8 cellular contexts compared by ENCODE assay signal in the genomic region with DNA sequence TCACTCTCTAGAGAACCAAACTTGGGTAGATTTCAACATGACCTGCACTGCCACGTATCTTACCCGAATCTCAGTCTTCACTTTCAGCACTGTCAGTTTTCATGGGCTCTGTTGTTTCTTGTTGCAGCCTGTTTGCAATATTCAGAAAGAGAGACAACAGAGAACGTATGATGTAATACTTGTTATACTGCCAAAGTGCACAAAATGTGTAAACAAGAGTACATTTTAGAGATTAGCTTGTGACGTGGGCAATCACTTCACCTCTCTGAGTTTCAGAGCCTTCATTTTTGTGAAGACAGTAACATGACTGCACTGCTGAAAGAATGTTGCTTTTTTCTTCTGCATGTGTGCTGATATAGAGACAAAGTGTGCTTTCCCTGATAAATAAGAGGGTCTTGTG. TPM values are rescaled to one million over a fixed set of nuclear protein-coding genes. Genes with fewer than 3 reads are reported as not detected.
DNase-seq lines count a peak whose midpoint lies in the region; ATAC-seq and TF ChIP-seq lines count a peak whose summit lies in the region.
"Not testable (repeated sequence)": the region's sequence is repeated elsewhere in the genome, so short reads cannot be mapped to it uniquely, and the experiment has no call there.

No MANE protein-coding gene starts in this region.

- TF ChIP-seq EP300 in upper lobe of left lung (IDR thresholded peaks at IDR 0.05): not testable (repeated sequence)

- not testable (repeated sequence) for H2AFZ ChIP-seq in IMR-90 (replicated peaks; ENCODE audit: low read length, poor library complexity)

- H3K27me3 ChIP-seq in IMR-90 (ENCODE audit: control insufficient read depth, insufficient read depth, low read length); RWPE2 (ENCODE audit: insufficient read depth, poor library complexity, severe bottlenecking); left lung; upper lobe of left lung: not testable (repeated sequence)

- in situ Hi-C loops in IMR-90 (cut with MboI; ENCODE audit: low sequenced_read_pairs): not testable (repeated sequence)

- H2AK5ac ChIP-seq in IMR-90 (ENCODE audit: low read depth, low read length): not testable (repeated sequence)

- whole genome bisulfite sequencing in IMR-90 (ENCODE audit: extremely low coverage in 2 of 2, insufficient read length in 1 of 2), 2 experiments: 0% methylated on average over 1 of the region's 4 CpGs; no CpG with 5 or more reads in 1 of the 2 experiments
- 62 to 64% methylated on average over 4 of the region's 4 CpGs for WGBS in upper lobe of left lung, 2 donors

- not testable (repeated sequence) for H2BK20ac ChIP-seq in IMR-90 (ENCODE audit: low read depth, low read length)

- H3K18ac ChIP-seq in IMR-90 (ENCODE audit: low read depth, low read length): not testable (repeated sequence)

- not testable (repeated sequence) for H3K27ac ChIP-seq in IMR-90 (ENCODE audit: insufficient read depth, low read length); RWPE2 (ENCODE audit: poor library complexity, severe bottlenecking); left lung
- H3K27ac ChIP-seq in upper lobe of left lung: peak overlapping the region in 2 of 4 donors; percentile 7 to 40

- H3K79me1 ChIP-seq in IMR-90 (ENCODE audit: low read depth in 1 of 2, low read length in 2 of 2): not testable (repeated sequence)

- not testable (repeated sequence) for H3K36me3 ChIP-seq in IMR-90 (ENCODE audit: control insufficient read depth, insufficient read depth, low read length); RWPE2 (ENCODE audit: low read depth); left lung; upper lobe of left lung

- not testable (repeated sequence) for TF ChIP-seq RAD21 in IMR-90 (IDR thresholded peaks at IDR 0.05; ENCODE audit: low read length)

- not testable (repeated sequence) for H3K9me3 ChIP-seq in IMR-90 (ENCODE audit: control insufficient read depth, insufficient read depth, low read length); RWPE2 (ENCODE audit: severe bottlenecking); left lung; upper lobe of left lung

- not testable (repeated sequence) for H3K23ac ChIP-seq in IMR-90 (ENCODE audit: low read depth, low read length)

- H4K8ac ChIP-seq in IMR-90 (ENCODE audit: low read depth in 2 of 2, low read length in 2 of 2): not testable (repeated sequence)

- H3K4me2 ChIP-seq in IMR-90 (ENCODE audit: low read depth, low read length): not testable (repeated sequence)

- not testable (repeated sequence) for H3K14ac ChIP-seq in IMR-90 (replicated peaks; ENCODE audit: low read depth, low read length)

- H2AK9ac ChIP-seq in IMR-90 (replicated peaks; ENCODE audit: low read depth, low read length, poor library complexity): not testable (repeated sequence)

- not testable (repeated sequence) for H3K4me3 ChIP-seq in IMR-90 (ENCODE audit: insufficient read depth, low read depth, low read length); RWPE2 (ENCODE audit: severe bottlenecking); cardiac fibroblast (replicated peaks in 1 of 2; ENCODE audit: low read depth in 2 of 2, low read length in 2 of 2); fibroblast of mammary gland (ENCODE audit: control insufficient read depth, low read depth, low read length); left lung; upper lobe of left lung

- not testable (repeated sequence) for H3K9ac ChIP-seq in IMR-90 (ENCODE audit: low read depth, low read length)

- not testable (repeated sequence) for H2BK5ac ChIP-seq in IMR-90 (ENCODE audit: low read depth, low read length, poor library complexity, severe bottlenecking)

- dilution Hi-C loops in IMR-90 (cut with HindIII; ENCODE audit: low sequenced_read_pairs, unreplicated experiment): not testable (repeated sequence)

- not testable (repeated sequence) for H4K5ac ChIP-seq in IMR-90 (ENCODE audit: low read depth, low read length)

- intact Hi-C loops in IMR-90 (cut with micrococcal nuclease); left cardiac atrium (cut with DNase I); left lung (cut with DNase I): not testable (repeated sequence)

- CTCF ChIA-PET in IMR-90 (lab: Yijun Ruan, JAX): not testable (repeated sequence)

- H2BK120ac ChIP-seq in IMR-90 (ENCODE audit: low read depth, low read length): not testable (repeated sequence)

- peak; percentile 16 for DNase-seq in IMR-90
- not testable (repeated sequence) for DNase-seq in RWPE2 (ENCODE audit: low spot score); left cardiac atrium; left lung; omental fat pad (ENCODE audit: low spot score); upper lobe of left lung
- DNase-seq in cardiac fibroblast (ENCODE audit: low read depth in 2 of 2): peak; percentile 2 to 31
- peak; percentile 7 for DNase-seq in fibroblast of mammary gland (ENCODE audit: low read depth)

- not testable (repeated sequence) for TF ChIP-seq POLR2A in IMR-90 (IDR thresholded peaks at IDR 0.05; ENCODE audit: low read depth, low read length); upper lobe of left lung (IDR thresholded peaks at IDR 0.05)

- H4K91ac ChIP-seq in IMR-90 (ENCODE audit: insufficient read depth, low read depth, low read length): not testable (repeated sequence)

- H3K9me1 ChIP-seq in IMR-90 (ENCODE audit: insufficient read depth, low read length): not testable (repeated sequence)

- not testable (repeated sequence) for H4K20me1 ChIP-seq in IMR-90 (ENCODE audit: insufficient read depth, low read length)

- not testable (repeated sequence) for H3K56ac ChIP-seq in IMR-90 (ENCODE audit: extremely low read depth, insufficient read depth, low read length)

- H3K4me1 ChIP-seq in IMR-90 (ENCODE audit: control insufficient read depth, insufficient read depth, low read length); RWPE2 (ENCODE audit: insufficient read depth, poor library complexity, severe bottlenecking); left lung; upper lobe of left lung: not testable (repeated sequence)

- POLR2A ChIA-PET in IMR-90 (lab: Charles Lee; ENCODE audit: unreplicated experiment): not testable (repeated sequence)

- not testable (repeated sequence) for BruUV-seq in IMR-90 (replicated peaks; lab: Mats Ljungman, UMichigan)

- not testable (repeated sequence) for H3K4ac ChIP-seq in IMR-90 (ENCODE audit: low read depth, low read length)

- H2BK15ac ChIP-seq in IMR-90 (ENCODE audit: low read depth, low read length): not testable (repeated sequence)

- ATAC-seq in IMR-90 (ENCODE audit: low read depth) (peak; percentile 68), RWPE2 (ENCODE audit: low read depth) (peak; percentile 10; the same call in 1 of the 3 replicates), left cardiac atrium (peak; percentile 28 to 82), left lung (peak; percentile 83), omental fat pad (ENCODE audit: low FRiP score) (peak; percentile 34), upper lobe of left lung (ENCODE audit: low FRiP score in 2 of 2) (peak; percentile 24 to 65)

- TF ChIP-seq CTCF in IMR-90 (conservative IDR thresholded peaks at IDR 0.05; ENCODE audit: low read depth, low read length); RWPE2 (IDR thresholded peaks at IDR 0.05; ENCODE audit: poor library complexity, severe bottlenecking); cardiac fibroblast (IDR thresholded peaks at IDR 0.05; ENCODE audit: low read depth, low read length); fibroblast of mammary gland (conservative IDR thresholded peaks at IDR 0.05; ENCODE audit: control insufficient read depth, insufficient read depth, low read depth, low read length); left lung (IDR thresholded peaks at IDR 0.05); omental fat pad (IDR thresholded peaks at IDR 0.05); upper lobe of left lung (IDR thresholded peaks at IDR 0.05): not testable (repeated sequence)

TF ChIP-seq in IMR-90, 13 proteins besides CTCF, POLR2A, EP300 and RAD21:
- TF ChIP-seq CEBPB (IDR thresholded peaks at IDR 0.05; ENCODE audit: low read depth, low read length): peak; percentile 16; the same call in 1 of the 2 replicates

RNA-seq across cellular contexts. Expression of a gene that starts 23.6 kb away (rescaled TPM):
- total RNA-seq in IMR-90 (2012; rRNA removed): under 0.01 TPM in 2 replicates
- 0.06 and 0.07 TPM in 2 replicates for polyA plus RNA-seq in IMR-90 (2012; rRNA removed)
- 0.03 and 0.04 TPM in 2 replicates for polyA plus RNA-seq in IMR-90 (2012; cell fraction: cytosol; rRNA removed)
- polyA plus RNA-seq in IMR-90 (2012; cell fraction: nucleus; rRNA removed; ENCODE audit: low replicate concordance): 0.03 and 0.05 TPM in 2 replicates
- total RNA-seq in left cardiac atrium: 10 to 100 TPM; 15.5 to 25.0 TPM
- total RNA-seq in left lung: 10 to 100 TPM in 1 of 2 donors, 1 to 10 TPM in 1; 9.6 to 14.4 TPM
- total RNA-seq in omental fat pad: 1 to 10 TPM; 3.9 to 7.8 (median 5.5) TPM
- 10 to 100 TPM; 14.3 to 42.7 (median 19.1) TPM for total RNA-seq in upper lobe of left lung

Comparison
In these comparisons a context has a peak if more than half of its experiments do, and no peak if none do; other contexts are left out.
1. ATAC-seq: peak in every context shown above with its lines; median percentile 83 in left lung; 68 in IMR-90; 55 in left cardiac atrium; 44 in upper lobe of left lung; 34 in omental fat pad; 10 in RWPE2.